12 cellular contexts compared by ENCODE assay signal in genomic region chr6:132872923-132873322, GRCh38. TPM values are rescaled to one million over a fixed set of nuclear protein-coding genes. Genes with fewer than 3 reads are reported as not detected.
DNase-seq lines count a peak whose midpoint lies in the region; ATAC-seq and TF ChIP-seq lines count a peak whose summit lies in the region.
"Had no signal": no experiment of that assay in that cellular context is flagged by ENCODE, and none has a peak within 500 bp of the region (broad histone marks: within the 10 kb centered on the region; RNA-seq: fewer than 3 reads in every experiment).

No MANE protein-coding gene starts in this region.

- intact Hi-C loops in activated B cell treated with CpG ODN at 0.5 μM for 24 hours (cut with micrococcal nuclease) (no loop called here), aorta (cut with DNase I) (no loop called here), gastrocnemius medialis (cut with DNase I; ENCODE audit: low total_unique reads) (no loop called here)

- H3K27me3 ChIP-seq in aorta (ENCODE audit: control insufficient read depth in 1 of 2, insufficient read depth in 2 of 2, low read length in 1 of 2), result no peaks in the 10 kb centered on the region
- no peaks in the 10 kb centered on the region for H3K27me3 ChIP-seq in gastrocnemius medialis
- H3K27me3 ChIP-seq: brain microvascular endothelial cell had no signal

- TF ChIP-seq CTCF in activated B cell treated with CpG ODN at 0.5 μM for 24 hours (IDR thresholded peaks at IDR 0.05) (no peak), gastrocnemius medialis (IDR thresholded peaks at IDR 0.05 in 4 of 5, conservative IDR thresholded peaks at IDR 0.05 in 1 of 5) (no peak)

- POLR2A ChIA-PET in activated B cell treated with CpG ODN at 0.5 μM for 24 hours (lab: Charles Lee), result interaction anchor here (0.6 kb wide), 1 partner anchor 58 kb away, joined by 3 read pairs; no protein-coding TSS in a partner anchor
- POLR2A ChIA-PET in activated CD4-positive, alpha-beta T cell treated with anti-CD3 and anti-CD28 coated beads, Interleukin-2, amount 10 ng/mL, durations not matched to agents 7 days and 5 days (lab: Charles Lee), result no interaction called here

- H3K27ac ChIP-seq in aorta (ENCODE audit: low read depth in 1 of 2, low read length in 2 of 2) (no peak overlapping the region), gastrocnemius medialis (no peak overlapping the region)
- H3K27ac ChIP-seq: brain microvascular endothelial cell, thoracic aorta had no signal

- H3K27ac Mint-ChIP-seq in activated B cell treated with CpG ODN at 0.5 μM for 24 hours, result no peak overlapping the region
- H3K27ac Mint-ChIP-seq in activated CD4-positive, alpha-beta T cell treated with anti-CD3 and anti-CD28 coated beads, Interleukin-2, amount 10 ng/mL, durations not matched to agents 7 days and 5 days, result no peak overlapping the region
- H3K27ac Mint-ChIP-seq: immature natural killer cell; T-helper 1 cell treated with Interleukin-12 subunit alpha and Interleukin-12 subunit beta and Interleukin-4 antibody, amounts not matched to agents 30 μg/mL and 1 μg/mL, for 36 hours had no signal

- no peak overlapping the region for H3K4me3 Mint-ChIP-seq in activated B cell treated with CpG ODN at 0.5 μM for 24 hours
- no peak overlapping the region for H3K4me3 Mint-ChIP-seq in activated CD4-positive, alpha-beta T cell treated with anti-CD3 and anti-CD28 coated beads, Interleukin-2, amount 10 ng/mL, durations not matched to agents 7 days and 5 days
- H3K4me3 Mint-ChIP-seq: immature natural killer cell; T-helper 1 cell treated with Interleukin-12 subunit alpha and Interleukin-12 subunit beta and Interleukin-4 antibody, amounts not matched to agents 30 μg/mL and 1 μg/mL, for 36 hours had no signal

- H3K4me1 ChIP-seq in aorta (ENCODE audit: control insufficient read depth in 1 of 2, insufficient read depth in 2 of 2, low read length in 2 of 2) (no peaks in the 10 kb centered on the region), gastrocnemius medialis (no peaks in the 10 kb centered on the region)

- H3K27me3 Mint-ChIP-seq in activated B cell treated with CpG ODN at 0.5 μM for 24 hours, result peaks cover 14% of the 10 kb centered on the region
- H3K27me3 Mint-ChIP-seq in activated CD4-positive, alpha-beta T cell treated with anti-CD3 and anti-CD28 coated beads, Interleukin-2, amount 10 ng/mL, durations not matched to agents 7 days and 5 days, result peaks cover 5% of the 10 kb centered on the region

- in situ Hi-C loops in gastrocnemius medialis (cut with MboI; ENCODE audit: low sequenced_read_pairs in 4 of 4), result no loop called here

- H3K4me3 ChIP-seq in aorta (ENCODE audit: low read length in 2 of 2), result no peak overlapping the region
- no peak overlapping the region for H3K4me3 ChIP-seq in gastrocnemius medialis
- H3K4me3 ChIP-seq: thoracic aorta had no signal

- H3K4me1 Mint-ChIP-seq in activated B cell treated with CpG ODN at 0.5 μM for 24 hours, result peaks cover 4% of the 10 kb centered on the region
- H3K4me1 Mint-ChIP-seq in activated CD4-positive, alpha-beta T cell treated with anti-CD3 and anti-CD28 coated beads, Interleukin-2, amount 10 ng/mL, durations not matched to agents 7 days and 5 days, result no peaks in the 10 kb centered on the region
- H3K4me1 Mint-ChIP-seq: immature natural killer cell had no signal

- H3K9me3 ChIP-seq in aorta (ENCODE audit: control insufficient read depth, low read length) (peaks cover 2% of the 10 kb centered on the region), gastrocnemius medialis (peaks cover 0 to 10% (median 0%) of the 10 kb centered on the region in 3 donors)
- H3K9me3 ChIP-seq: thoracic aorta had no signal

- DNase-seq in activated B cell treated with CpG ODN at 0.5 μM for 24 hours (no peak), aorta (no peak), gastrocnemius medialis (no peak), HUDEP-2 (lab: John Stamatoyannopoulos, UW; ENCODE audit: unreplicated experiment in 76 of 76) (no peak)
- no peak for DNase-seq in activated CD4-positive, alpha-beta T cell treated with anti-CD3 and anti-CD28 coated beads, Interleukin-2, amount 10 ng/mL, durations not matched to agents 7 days and 5 days
- DNase-seq: brain microvascular endothelial cell, immature natural killer cell had no signal

- CTCF ChIA-PET in activated B cell treated with CpG ODN at 0.5 μM for 24 hours (lab: Charles Lee), result no interaction called here
- CTCF ChIA-PET in activated CD4-positive, alpha-beta T cell treated with anti-CD3 and anti-CD28 coated beads, Interleukin-2, amount 10 ng/mL, durations not matched to agents 7 days and 5 days (lab: Charles Lee), result no interaction called here

- 86 to 96% methylated on average over 1 of the region's 1 CpG for WGBS in aorta, 2 donors

- ATAC-seq in GM18867 (IDR thresholded peaks at IDR 0.05; ENCODE audit: unreplicated experiment) (peak; percentile 100), GM21381 (IDR thresholded peaks at IDR 0.05; ENCODE audit: unreplicated experiment) (peak; percentile 100), HG03025 (IDR thresholded peaks at IDR 0.05; ENCODE audit: low FRiP score, unreplicated experiment) (peak; percentile 100), activated B cell treated with CpG ODN at 0.5 μM for 24 hours (ENCODE audit: low read depth) (peak; percentile 73), aorta (ENCODE audit: low FRiP score) (no peak), gastrocnemius medialis (no peak)

- H3K9me3 Mint-ChIP-seq in activated B cell treated with CpG ODN at 0.5 μM for 24 hours, result peaks cover 7% of the 10 kb centered on the region
- no peaks in the 10 kb centered on the region for H3K9me3 Mint-ChIP-seq in activated CD4-positive, alpha-beta T cell treated with anti-CD3 and anti-CD28 coated beads, Interleukin-2, amount 10 ng/mL, durations not matched to agents 7 days and 5 days

- H3K36me3 ChIP-seq in aorta (ENCODE audit: control insufficient read depth in 1 of 2, insufficient read depth in 2 of 2, low read length in 1 of 2) (no peaks in the 10 kb centered on the region), gastrocnemius medialis (no peaks in the 10 kb centered on the region)
- H3K36me3 ChIP-seq: brain microvascular endothelial cell, thoracic aorta had no signal

- no peak for TF ChIP-seq POLR2A in gastrocnemius medialis (IDR thresholded peaks at IDR 0.05)

- H3K36me3 Mint-ChIP-seq in activated B cell treated with CpG ODN at 0.5 μM for 24 hours (ENCODE audit: low read depth), result no peaks in the 10 kb centered on the region
- H3K36me3 Mint-ChIP-seq in activated CD4-positive, alpha-beta T cell treated with anti-CD3 and anti-CD28 coated beads, Interleukin-2, amount 10 ng/mL, durations not matched to agents 7 days and 5 days (ENCODE audit: low read depth), result no peaks in the 10 kb centered on the region
- H3K36me3 Mint-ChIP-seq: immature natural killer cell had no signal

RNA-seq across cellular contexts. Expression of gene RPS12, which starts 58.6 kb away (rescaled TPM):
- 2,505 and 3,226 TPM in 2 replicates for total RNA-seq in activated B cell treated with CpG ODN at 0.5 μM for 24 hours
- 100 to 1,000 TPM; 689 to 706 TPM for total RNA-seq in aorta
- 1,000 to 10,000 TPM; 2,519 to 5,399 TPM for polyA plus RNA-seq in aorta
- total RNA-seq in gastrocnemius medialis, result 1,000 to 10,000 TPM; 1,231 to 1,333 (median 1,277) TPM
- total RNA-seq in activated CD4-positive, alpha-beta T cell treated with anti-CD3 and anti-CD28 coated beads, Interleukin-2, amount 10 ng/mL, durations not matched to agents 7 days and 5 days, result 1,000 to 10,000 TPM in 1 of 2 experiments, 100 to 1,000 TPM in 1; 911 to 1,438 TPM

Comparison
In these comparisons a context has a peak if more than half of its experiments do, and no peak if none do; other contexts are left out.
1. ATAC-seq: peak in GM18867 (single experiment), GM21381 (single experiment), HG03025 (single experiment) and activated B cell treated with CpG ODN at 0.5 μM for 24 hours (single experiment); none in aorta (single experiment) and gastrocnemius medialis (0 of 2).